In the genomic region with DNA sequence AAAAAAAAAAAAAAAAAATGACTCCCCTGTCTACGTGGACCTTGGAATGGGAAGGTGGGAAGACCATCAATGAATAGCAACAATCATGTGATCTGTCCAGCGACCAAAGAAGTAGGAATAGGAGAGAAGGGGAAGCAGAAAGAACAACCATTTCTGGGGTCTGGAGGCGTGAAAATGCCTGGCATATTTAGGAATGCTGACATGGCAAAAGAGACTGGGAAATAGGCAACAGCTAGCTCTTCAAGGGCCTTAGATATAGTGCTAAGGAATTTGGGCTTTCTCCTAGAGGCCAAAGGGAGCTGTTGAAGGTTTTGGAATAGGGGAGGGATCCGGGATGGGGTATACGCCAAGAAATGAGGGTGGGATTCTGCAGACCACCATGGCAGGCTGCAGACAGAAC, we compare ENCODE assay signal across 2 cellular contexts.
TF ChIP-seq lines count a peak whose summit lies in the region.

No MANE protein-coding gene starts in this region.

TF ChIP-seq in HepG2, 621 proteins besides CTCF, POLR2A, EP300 and RAD21:
- no peak for TF ChIP-seq REPIN1 (CRISPR knock-in tag; IDR thresholded peaks at IDR 0.05; ENCODE audit: borderline replicate concordance, low read depth)
- no peak for TF ChIP-seq ZNF282 (IDR thresholded peaks at IDR 0.05; ENCODE audit: partially characterized antibody)
- no peak for TF ChIP-seq SATB2 (CRISPR knock-in tag; IDR thresholded peaks at IDR 0.05)
- TF ChIP-seq SNAPC4 (CRISPR knock-in tag; IDR thresholded peaks at IDR 0.05), result no peak
- TF ChIP-seq MAFF (IDR thresholded peaks at IDR 0.05; ENCODE audit: low read depth, low read length), result peak; percentile 94
- TF ChIP-seq ZBED4 (CRISPR knock-in tag; IDR thresholded peaks at IDR 0.05; ENCODE audit: borderline replicate concordance), result no peak
- no peak for TF ChIP-seq YY1 (IDR thresholded peaks at IDR 0.05; ENCODE audit: insufficient read depth, insufficient replicate concordance, low read depth, low read length)
- no peak for TF ChIP-seq LCORL (IDR thresholded peaks at IDR 0.05)
- TF ChIP-seq LCORL (CRISPR knock-in tag; IDR thresholded peaks at IDR 0.05), result no peak
- no peak for TF ChIP-seq FOXK2 (IDR thresholded peaks at IDR 0.05)
- TF ChIP-seq ZBTB34 (CRISPR knock-in tag; IDR thresholded peaks at IDR 0.05), result no peak
- TF ChIP-seq SMAD3 (CRISPR knock-in tag; IDR thresholded peaks at IDR 0.05), result no peak
- TF ChIP-seq MAFK (conservative IDR thresholded peaks at IDR 0.05 in 1 of 2, IDR thresholded peaks at IDR 0.05 in 1 of 2; ENCODE audit: low read length in 2 of 2), result peak; percentile 94 to 96

TF ChIP-seq in K562, 482 proteins besides CTCF, POLR2A, EP300 and RAD21:
- TF ChIP-seq, protein P1, sequence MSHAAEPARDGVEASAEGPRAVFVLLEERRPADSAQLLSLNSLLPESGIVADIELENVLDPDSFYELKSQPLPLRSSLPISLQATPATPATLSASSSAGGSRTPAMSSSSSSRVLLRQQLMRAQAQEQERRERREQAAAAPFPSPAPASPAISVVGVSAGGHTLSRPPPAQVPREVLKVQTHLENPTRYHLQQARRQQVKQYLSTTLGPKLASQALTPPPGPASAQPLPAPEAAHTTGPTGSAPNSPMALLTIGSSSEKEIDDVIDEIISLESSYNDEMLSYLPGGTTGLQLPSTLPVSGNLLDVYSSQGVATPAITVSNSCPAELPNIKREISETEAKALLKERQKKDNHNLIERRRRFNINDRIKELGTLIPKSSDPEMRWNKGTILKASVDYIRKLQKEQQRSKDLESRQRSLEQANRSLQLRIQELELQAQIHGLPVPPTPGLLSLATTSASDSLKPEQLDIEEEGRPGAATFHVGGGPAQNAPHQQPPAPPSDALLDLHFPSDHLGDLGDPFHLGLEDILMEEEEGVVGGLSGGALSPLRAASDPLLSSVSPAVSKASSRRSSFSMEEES (CRISPR knock-in tag; IDR thresholded peaks at IDR 0.05), result peak; percentile 32
- TF ChIP-seq C11orf30 (IDR thresholded peaks at IDR 0.05; ENCODE audit: low read depth) (peak; percentile 85), MAFF (IDR thresholded peaks at IDR 0.05; ENCODE audit: low read length) (peak; percentile 90), NR2C2 (CRISPR knock-in tag; IDR thresholded peaks at IDR 0.05) (no peak), NR2C2 (tag; IDR thresholded peaks at IDR 0.05) (no peak), FOS (IDR thresholded peaks at IDR 0.05; ENCODE audit: extremely low read depth, insufficient read length) (no peak), MAFK (IDR thresholded peaks at IDR 0.05; ENCODE audit: low read length) (peak; percentile 94), ZNF316 (IDR thresholded peaks at IDR 0.05) (peak; percentile 89), MAFG (tag; conservative IDR thresholded peaks at IDR 0.05) (peak; percentile 83)
